In genomic region chr12:120230326-120230973, GRCh38 we compare ENCODE assay signal across 1 cellular context.
TF ChIP-seq lines count a peak whose summit lies in the region.

No MANE protein-coding gene starts in this region.

TF ChIP-seq in HEK293, 187 proteins besides CTCF, POLR2A, EP300 and RAD21 (continued from another document and continues in another):
- no peak for TF ChIP-seq ZNF121 (tag by site-specific recombination; IDR thresholded peaks at IDR 0.05)
- TF ChIP-seq ZNF157 (tag by site-specific recombination; IDR thresholded peaks at IDR 0.05) = no peak
- TF ChIP-seq GLI4 (tag by site-specific recombination; IDR thresholded peaks at IDR 0.05) = no peak
- no peak for TF ChIP-seq PRDM2 (tag by site-specific recombination; IDR thresholded peaks at IDR 0.05; ENCODE audit: borderline replicate concordance)
- TF ChIP-seq FEZF1 (tag by site-specific recombination; IDR thresholded peaks at IDR 0.05) = peak; percentile 60; the same call in 1 of the 2 replicates
- TF ChIP-seq TRIM28 (IDR thresholded peaks at IDR 0.05; ENCODE audit: borderline replicate concordance, low read length) = no peak
- no peak for TF ChIP-seq ZNF837 (tag by site-specific recombination; IDR thresholded peaks at IDR 0.05)
- no peak for TF ChIP-seq ZNF114 (tag by site-specific recombination; IDR thresholded peaks at IDR 0.05)
- no peak for TF ChIP-seq ZNF555 (tag by site-specific recombination; conservative IDR thresholded peaks at IDR 0.05)
- TF ChIP-seq ZNF280D (tag by site-specific recombination; IDR thresholded peaks at IDR 0.05) = no peak
- TF ChIP-seq ZNF416 (tag by site-specific recombination; IDR thresholded peaks at IDR 0.05) = no peak
- TF ChIP-seq, protein P1, sequence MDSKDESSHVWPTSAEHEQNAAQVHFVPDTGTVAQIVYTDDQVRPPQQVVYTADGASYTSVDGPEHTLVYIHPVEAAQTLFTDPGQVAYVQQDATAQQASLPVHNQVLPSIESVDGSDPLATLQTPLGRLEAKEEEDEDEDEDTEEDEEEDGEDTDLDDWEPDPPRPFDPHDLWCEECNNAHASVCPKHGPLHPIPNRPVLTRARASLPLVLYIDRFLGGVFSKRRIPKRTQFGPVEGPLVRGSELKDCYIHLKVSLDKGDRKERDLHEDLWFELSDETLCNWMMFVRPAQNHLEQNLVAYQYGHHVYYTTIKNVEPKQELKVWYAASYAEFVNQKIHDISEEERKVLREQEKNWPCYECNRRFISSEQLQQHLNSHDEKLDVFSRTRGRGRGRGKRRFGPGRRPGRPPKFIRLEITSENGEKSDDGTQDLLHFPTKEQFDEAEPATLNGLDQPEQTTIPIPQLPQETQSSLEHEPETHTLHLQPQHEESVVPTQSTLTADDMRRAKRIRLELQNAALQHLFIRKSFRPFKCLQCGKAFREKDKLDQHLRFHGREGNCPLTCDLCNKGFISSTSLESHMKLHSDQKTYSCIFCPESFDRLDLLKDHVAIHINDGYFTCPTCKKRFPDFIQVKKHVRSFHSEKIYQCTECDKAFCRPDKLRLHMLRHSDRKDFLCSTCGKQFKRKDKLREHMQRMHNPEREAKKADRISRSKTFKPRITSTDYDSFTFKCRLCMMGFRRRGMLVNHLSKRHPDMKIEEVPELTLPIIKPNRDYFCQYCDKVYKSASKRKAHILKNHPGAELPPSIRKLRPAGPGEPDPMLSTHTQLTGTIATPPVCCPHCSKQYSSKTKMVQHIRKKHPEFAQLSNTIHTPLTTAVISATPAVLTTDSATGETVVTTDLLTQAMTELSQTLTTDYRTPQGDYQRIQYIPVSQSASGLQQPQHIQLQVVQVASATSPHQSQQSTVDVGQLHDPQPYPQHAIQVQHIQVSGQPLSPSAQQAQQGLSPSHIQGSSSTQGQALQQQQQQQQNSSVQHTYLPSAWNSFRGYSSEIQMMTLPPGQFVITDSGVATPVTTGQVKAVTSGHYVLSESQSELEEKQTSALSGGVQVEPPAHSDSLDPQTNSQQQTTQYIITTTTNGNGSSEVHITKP (tag by site-specific recombination; IDR thresholded peaks at IDR 0.05) = peak; percentile 47; the same call in 1 of the 2 replicates
- no peak for TF ChIP-seq ZFP3 (tag by site-specific recombination; IDR thresholded peaks at IDR 0.05; ENCODE audit: low read depth)
- no peak for TF ChIP-seq HOXA7 (CRISPR knock-in tag; IDR thresholded peaks at IDR 0.05; ENCODE audit: borderline replicate concordance)
- no peak for TF ChIP-seq ZNF747 (tag by site-specific recombination; IDR thresholded peaks at IDR 0.05)
- TF ChIP-seq SP2 (tag by site-specific recombination; IDR thresholded peaks at IDR 0.05) = peak; percentile 24; the same call in 1 of the 2 replicates
- 0 out of 2 replicates have a peak, but pooled peaks have one; percentile 45 for TF ChIP-seq ZNF660 (tag by site-specific recombination; IDR thresholded peaks at IDR 0.05)
- no peak for TF ChIP-seq ZNF830 (tag by site-specific recombination; IDR thresholded peaks at IDR 0.05; ENCODE audit: low read depth)
- TF ChIP-seq, protein P2, sequence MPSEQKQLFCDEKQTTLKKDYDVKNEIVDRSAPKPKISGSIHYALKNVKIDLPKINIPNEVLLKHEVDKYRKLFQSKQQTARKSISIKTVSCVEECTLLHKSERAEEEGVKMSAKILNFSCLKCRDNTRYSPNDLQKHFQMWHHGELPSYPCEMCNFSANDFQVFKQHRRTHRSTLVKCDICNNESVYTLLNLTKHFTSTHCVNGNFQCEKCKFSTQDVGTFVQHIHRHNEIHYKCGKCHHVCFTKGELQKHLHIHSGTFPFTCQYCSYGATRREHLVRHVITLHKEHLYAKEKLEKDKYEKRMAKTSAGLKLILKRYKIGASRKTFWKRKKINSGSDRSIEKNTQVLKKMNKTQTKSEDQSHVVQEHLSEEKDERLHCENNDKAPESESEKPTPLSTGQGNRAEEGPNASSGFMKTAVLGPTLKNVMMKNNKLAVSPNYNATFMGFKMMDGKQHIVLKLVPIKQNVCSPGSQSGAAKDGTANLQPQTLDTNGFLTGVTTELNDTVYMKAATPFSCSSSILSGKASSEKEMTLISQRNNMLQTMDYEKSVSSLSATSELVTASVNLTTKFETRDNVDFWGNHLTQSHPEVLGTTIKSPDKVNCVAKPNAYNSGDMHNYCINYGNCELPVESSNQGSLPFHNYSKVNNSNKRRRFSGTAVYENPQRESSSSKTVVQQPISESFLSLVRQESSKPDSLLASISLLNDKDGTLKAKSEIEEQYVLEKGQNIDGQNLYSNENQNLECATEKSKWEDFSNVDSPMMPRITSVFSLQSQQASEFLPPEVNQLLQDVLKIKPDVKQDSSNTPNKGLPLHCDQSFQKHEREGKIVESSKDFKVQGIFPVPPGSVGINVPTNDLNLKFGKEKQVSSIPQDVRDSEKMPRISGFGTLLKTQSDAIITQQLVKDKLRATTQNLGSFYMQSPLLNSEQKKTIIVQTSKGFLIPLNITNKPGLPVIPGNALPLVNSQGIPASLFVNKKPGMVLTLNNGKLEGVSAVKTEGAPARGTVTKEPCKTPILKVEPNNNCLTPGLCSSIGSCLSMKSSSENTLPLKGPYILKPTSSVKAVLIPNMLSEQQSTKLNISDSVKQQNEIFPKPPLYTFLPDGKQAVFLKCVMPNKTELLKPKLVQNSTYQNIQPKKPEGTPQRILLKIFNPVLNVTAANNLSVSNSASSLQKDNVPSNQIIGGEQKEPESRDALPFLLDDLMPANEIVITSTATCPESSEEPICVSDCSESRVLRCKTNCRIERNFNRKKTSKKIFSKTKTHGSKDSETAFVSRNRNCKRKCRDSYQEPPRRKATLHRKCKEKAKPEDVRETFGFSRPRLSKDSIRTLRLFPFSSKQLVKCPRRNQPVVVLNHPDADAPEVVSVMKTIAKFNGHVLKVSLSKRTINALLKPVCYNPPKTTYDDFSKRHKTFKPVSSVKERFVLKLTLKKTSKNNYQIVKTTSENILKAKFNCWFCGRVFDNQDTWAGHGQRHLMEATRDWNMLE (tag by site-specific recombination; conservative IDR thresholded peaks at IDR 0.05; ENCODE audit: low read depth) = no peak
- no peak for TF ChIP-seq RBAK (tag by site-specific recombination; IDR thresholded peaks at IDR 0.05)
- TF ChIP-seq, protein P3, sequence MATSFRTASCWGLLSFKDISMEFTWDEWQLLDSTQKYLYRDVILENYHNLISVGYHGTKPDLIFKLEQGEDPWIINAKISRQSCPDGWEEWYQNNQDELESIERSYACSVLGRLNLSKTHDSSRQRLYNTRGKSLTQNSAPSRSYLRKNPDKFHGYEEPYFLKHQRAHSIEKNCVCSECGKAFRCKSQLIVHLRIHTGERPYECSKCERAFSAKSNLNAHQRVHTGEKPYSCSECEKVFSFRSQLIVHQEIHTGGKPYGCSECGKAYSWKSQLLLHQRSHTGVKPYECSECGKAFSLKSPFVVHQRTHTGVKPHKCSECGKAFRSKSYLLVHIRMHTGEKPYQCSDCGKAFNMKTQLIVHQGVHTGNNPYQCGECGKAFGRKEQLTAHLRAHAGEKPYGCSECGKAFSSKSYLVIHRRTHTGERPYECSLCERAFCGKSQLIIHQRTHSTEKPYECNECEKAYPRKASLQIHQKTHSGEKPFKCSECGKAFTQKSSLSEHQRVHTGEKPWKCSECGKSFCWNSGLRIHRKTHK (tag by site-specific recombination; IDR thresholded peaks at IDR 0.05) = no peak
- no peak for TF ChIP-seq ZNF785 (tag by site-specific recombination; IDR thresholded peaks at IDR 0.05)
- TF ChIP-seq ZNF488 (tag by site-specific recombination; IDR thresholded peaks at IDR 0.05) = no peak
- no peak for TF ChIP-seq ZNF211 (tag by site-specific recombination; IDR thresholded peaks at IDR 0.05; ENCODE audit: low read depth)
- TF ChIP-seq ZNF624 (tag by site-specific recombination; IDR thresholded peaks at IDR 0.05) = no peak
- TF ChIP-seq SALL2 (tag by site-specific recombination; IDR thresholded peaks at IDR 0.05; ENCODE audit: borderline replicate concordance) = no peak
- no peak for TF ChIP-seq ZNF560 (tag by site-specific recombination; IDR thresholded peaks at IDR 0.05; ENCODE audit: borderline replicate concordance)
- no peak; the same call in 1 of the 2 replicates for TF ChIP-seq KLF1 (tag by site-specific recombination; IDR thresholded peaks at IDR 0.05)
- 0 out of 2 replicates have a peak, but pooled peaks have one; percentile 34 for TF ChIP-seq MZF1 (tag by site-specific recombination; IDR thresholded peaks at IDR 0.05; ENCODE audit: borderline replicate concordance)
- TF ChIP-seq BCL11A (tag by site-specific recombination; IDR thresholded peaks at IDR 0.05; ENCODE audit: low read depth) = 0 out of 2 replicates have a peak, but pooled peaks have one; percentile 30
- 0 out of 2 replicates have a peak, but pooled peaks have one; percentile 23 for TF ChIP-seq BCL11B (tag by site-specific recombination; IDR thresholded peaks at IDR 0.05; ENCODE audit: low read depth)
- no peak for TF ChIP-seq ZNF404 (tag by site-specific recombination; IDR thresholded peaks at IDR 0.05)
- TF ChIP-seq, protein P4, sequence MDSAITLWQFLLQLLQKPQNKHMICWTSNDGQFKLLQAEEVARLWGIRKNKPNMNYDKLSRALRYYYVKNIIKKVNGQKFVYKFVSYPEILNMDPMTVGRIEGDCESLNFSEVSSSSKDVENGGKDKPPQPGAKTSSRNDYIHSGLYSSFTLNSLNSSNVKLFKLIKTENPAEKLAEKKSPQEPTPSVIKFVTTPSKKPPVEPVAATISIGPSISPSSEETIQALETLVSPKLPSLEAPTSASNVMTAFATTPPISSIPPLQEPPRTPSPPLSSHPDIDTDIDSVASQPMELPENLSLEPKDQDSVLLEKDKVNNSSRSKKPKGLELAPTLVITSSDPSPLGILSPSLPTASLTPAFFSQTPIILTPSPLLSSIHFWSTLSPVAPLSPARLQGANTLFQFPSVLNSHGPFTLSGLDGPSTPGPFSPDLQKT (IDR thresholded peaks at IDR 0.05; ENCODE audit: borderline replicate concordance, low read depth, low read length) = no peak
- no peak for TF ChIP-seq ZNF561 (tag by site-specific recombination; IDR thresholded peaks at IDR 0.05; ENCODE audit: borderline replicate concordance)
- no peak for TF ChIP-seq ZNF792 (tag by site-specific recombination; IDR thresholded peaks at IDR 0.05)
- TF ChIP-seq ZNF571 (tag by site-specific recombination; IDR thresholded peaks at IDR 0.05) = no peak
- TF ChIP-seq ZNF184 (tag by site-specific recombination; IDR thresholded peaks at IDR 0.05) = no peak
- peak; percentile 69 for TF ChIP-seq KLF8 (tag by site-specific recombination; IDR thresholded peaks at IDR 0.05)
- 0 out of 2 replicates have a peak, but pooled peaks have one; percentile 36 for TF ChIP-seq KLF9 (tag by site-specific recombination; IDR thresholded peaks at IDR 0.05; ENCODE audit: low read depth)
